8 cellular contexts compared by ENCODE assay signal in genomic region chr4:113355550-113356371, GRCh38.
DNase-seq lines count a peak whose midpoint lies in the region; ATAC-seq and TF ChIP-seq lines count a peak whose summit lies in the region.

No MANE protein-coding gene starts in this region.

- no peak for TF ChIP-seq CTCF in foreskin fibroblast (IDR thresholded peaks at IDR 0.05; ENCODE audit: low read depth, low read length)

- H3K4me3 ChIP-seq in foreskin fibroblast (ENCODE audit: low read depth in 1 of 2, low read length in 2 of 2) = no peak overlapping the region

- peak; percentile 98 for ATAC-seq in GM18499 (IDR thresholded peaks at IDR 0.05; ENCODE audit: insufficient read depth, unreplicated experiment)
- peak; percentile 98 for ATAC-seq in HG02642 (IDR thresholded peaks at IDR 0.05; ENCODE audit: poor library complexity, unreplicated experiment)

- DNase-seq in NCI-H446 treated with DMSO at 0.1 percent for 48 hours (lab: John Stamatoyannopoulos, UW) = peak; percentile 2
- peak; percentile 51 for DNase-seq in activated CD8-positive, alpha-beta memory T cell treated with anti-CD3 and anti-CD28 coated beads, Interleukin-2, amount 50 U/mL, for 24 hours (ENCODE audit: extremely low read depth)
- peak; percentile 47 to 63 for DNase-seq in foreskin fibroblast
- peak; percentile 82 for DNase-seq in stimulated activated CD4-positive, alpha-beta T cell treated with anti-CD3 and anti-CD28 coated beads, Interleukin-15, amount 100 ng/mL, for 24 hours
- no peak for DNase-seq in 8988T
- no peak for DNase-seq in ureter (ENCODE audit: low spot score)

Comparison
In these comparisons a context has a peak if more than half of its experiments do, and no peak if none do; other contexts are left out.
1. DNase-seq: peak in NCI-H446 treated with DMSO at 0.1 percent for 48 hours (single experiment), activated CD8-positive, alpha-beta memory T cell treated with anti-CD3 and anti-CD28 coated beads, Interleukin-2, amount 50 U/mL, for 24 hours (single experiment), foreskin fibroblast (2 of 2) and stimulated activated CD4-positive, alpha-beta T cell treated with anti-CD3 and anti-CD28 coated beads, Interleukin-15, amount 100 ng/mL, for 24 hours (single experiment); none in 8988T (single experiment) and ureter (single experiment).